35 cellular contexts compared by ENCODE assay signal in the genomic region with DNA sequence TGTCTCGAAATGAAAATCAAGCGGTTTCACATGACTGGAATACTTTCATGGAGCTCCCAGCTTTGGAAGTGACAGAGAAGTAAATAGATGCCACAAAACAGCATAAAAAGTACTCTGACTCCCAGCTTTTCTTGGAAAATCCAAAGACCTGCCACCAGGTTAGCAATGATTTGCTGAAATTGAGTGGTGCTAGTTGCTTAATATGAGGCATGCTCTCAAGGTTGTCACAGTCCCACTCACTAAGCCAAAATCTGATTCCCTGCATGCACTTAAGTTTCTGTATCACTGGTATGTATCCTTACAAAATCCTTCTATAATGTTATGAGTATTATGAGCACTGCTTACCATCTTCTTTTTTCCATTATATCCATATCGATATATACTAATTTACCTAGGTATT. TPM values are rescaled to one million over a fixed set of nuclear protein-coding genes. Genes with fewer than 3 reads are reported as not detected.
"Had no signal": no experiment of that assay in that cellular context is flagged by ENCODE, and none has a peak within 500 bp of the region (broad histone marks: within the 10 kb centered on the region; RNA-seq: fewer than 3 reads in every experiment).

No MANE protein-coding gene starts in this region.

- H3K9me3 Mint-ChIP-seq: mesothelial cell of epicardium; natural killer cell; stimulated activated memory B cell treated with anti-CD40 and anti-IgM and Interleukin-4, amounts not matched to agents 10 μg/mL and 1 μg/mL and 100 μg/mL, for 72 hours; stimulated activated naive CD8-positive, alpha-beta T cell treated with anti-CD3 and anti-CD28 coated beads, Interleukin-15, amount 100 ng/mL, for 72 hours had no signal

- H3K27ac Mint-ChIP-seq: mesothelial cell of epicardium; naive B cell; natural killer cell; nephron progenitor cell; neural progenitor cell; progenitor cell of endocrine pancreas; stimulated activated memory B cell treated with anti-CD40 and anti-IgM and Interleukin-4, amounts not matched to agents 10 μg/mL and 1 μg/mL and 100 μg/mL, for 72 hours; stimulated activated naive CD8-positive, alpha-beta T cell treated with anti-CD3 and anti-CD28 coated beads, Interleukin-15, amount 100 ng/mL, for 72 hours had no signal

- H2AFZ ChIP-seq: hepatocyte, neural progenitor cell had no signal

- H3K27me3 Mint-ChIP-seq: stimulated activated memory B cell treated with anti-CD40 and anti-IgM and Interleukin-4, amounts not matched to agents 10 μg/mL and 1 μg/mL and 100 μg/mL, for 72 hours; stimulated activated naive CD8-positive, alpha-beta T cell treated with anti-CD3 and anti-CD28 coated beads, Interleukin-15, amount 100 ng/mL, for 72 hours had no signal

- H3K27ac ChIP-seq: hepatocyte, left ventricle myocardium inferior, neural progenitor cell, neutrophil, testis, thyroid gland, transverse colon, upper lobe of left lung, vagina had no signal

- DNase-seq: islet precursor cell; left ventricle myocardium inferior; mesendoderm; naive B cell; natural killer cell; nephron progenitor cell; occipital lobe; retina; right cardiac atrium; stimulated activated CD4-positive, alpha-beta T cell treated with anti-CD3 and anti-CD28 coated beads, Interleukin-1b, Interleukin-23, amount 100 ng/mL, for 48 hours; stimulated activated CD4-positive, alpha-beta T cell treated with anti-CD3 and anti-CD28 coated beads, Interleukin-2, amount 100 ng/mL, for 48 hours; stimulated activated CD4-positive, alpha-beta T cell treated with anti-CD3 and anti-CD28 coated beads, Interleukin-4, amount 100 ng/mL, for 4 hours; stimulated activated CD8-positive, alpha-beta memory T cell treated with anti-CD3 and anti-CD28 coated beads, Interleukin-4, amount 100 ng/mL, for 48 hours; stimulated activated naive CD4-positive, alpha-beta T cell treated with Interleukin-2 at 50 U/mL for 16 hours; stimulated activated naive CD8-positive, alpha-beta T cell treated with anti-CD3 and anti-CD28 coated beads, Interleukin-15, amount 100 ng/mL, for 72 hours; testis; thyroid gland; transverse colon; upper lobe of left lung had no signal

- H3K79me2 ChIP-seq: hepatocyte had no signal

- H3K4me3 Mint-ChIP-seq: mesothelial cell of epicardium; naive B cell; natural killer cell; nephron progenitor cell; neural progenitor cell; stimulated activated memory B cell treated with anti-CD40 and anti-IgM and Interleukin-4, amounts not matched to agents 10 μg/mL and 1 μg/mL and 100 μg/mL, for 72 hours; stimulated activated naive CD8-positive, alpha-beta T cell treated with anti-CD3 and anti-CD28 coated beads, Interleukin-15, amount 100 ng/mL, for 72 hours had no signal

- H3K4me1 ChIP-seq: left ventricle myocardium inferior, testis, transverse colon had no signal

- ATAC-seq: natural killer cell; right cardiac atrium; sciatic nerve; stimulated activated memory B cell treated with anti-CD40 and anti-IgM and Interleukin-4, amounts not matched to agents 10 μg/mL and 1 μg/mL and 100 μg/mL, for 72 hours; stimulated activated naive CD8-positive, alpha-beta T cell treated with anti-CD3 and anti-CD28 coated beads, Interleukin-15, amount 100 ng/mL, for 72 hours had no signal

- H3K4me1 Mint-ChIP-seq: natural killer cell; stimulated activated memory B cell treated with anti-CD40 and anti-IgM and Interleukin-4, amounts not matched to agents 10 μg/mL and 1 μg/mL and 100 μg/mL, for 72 hours; stimulated activated naive CD8-positive, alpha-beta T cell treated with anti-CD3 and anti-CD28 coated beads, Interleukin-15, amount 100 ng/mL, for 72 hours had no signal

- H3K36me3 ChIP-seq: left ventricle myocardium inferior, neural progenitor cell, neutrophil, thyroid gland, transverse colon, upper lobe of left lung, vagina had no signal

- H3K4me3 ChIP-seq: hepatocyte, left ventricle myocardium inferior, lung, neural progenitor cell, smooth muscle cell, testis, thyroid gland, transverse colon, upper lobe of left lung, vagina had no signal

- H3K9ac ChIP-seq: neural progenitor cell had no signal

- H3K27me3 ChIP-seq: hepatocyte, neural progenitor cell, testis, thyroid gland, transverse colon, upper lobe of left lung, vagina had no signal

- H3K9me3 ChIP-seq: left ventricle myocardium inferior, neutrophil, testis, thyroid gland, transverse colon, upper lobe of left lung, vagina had no signal

- H3K36me3 Mint-ChIP-seq: mesothelial cell of epicardium; naive B cell; natural killer cell; neural progenitor cell; stimulated activated memory B cell treated with anti-CD40 and anti-IgM and Interleukin-4, amounts not matched to agents 10 μg/mL and 1 μg/mL and 100 μg/mL, for 72 hours had no signal

- H3K4me2 ChIP-seq: hepatocyte, neural progenitor cell, smooth muscle cell had no signal

RNA-seq across cellular contexts. Expression of a gene that starts 50.6 kb away (rescaled TPM):
- total RNA-seq: hepatocyte, kidney epithelial cell, lung, mesothelial cell of epicardium, mononuclear cell, natural killer cell, occipital lobe, osteocyte, progenitor cell of endocrine pancreas, pulmonary artery endothelial cell, sciatic nerve, skeletal muscle tissue, smooth muscle cell, transverse colon, upper lobe of left lung, urinary bladder, vagina had no signal
- polyA plus RNA-seq: hepatocyte, lung, smooth muscle cell, urinary bladder had no signal
